11 cellular contexts compared by ENCODE assay signal in the genomic region with DNA sequence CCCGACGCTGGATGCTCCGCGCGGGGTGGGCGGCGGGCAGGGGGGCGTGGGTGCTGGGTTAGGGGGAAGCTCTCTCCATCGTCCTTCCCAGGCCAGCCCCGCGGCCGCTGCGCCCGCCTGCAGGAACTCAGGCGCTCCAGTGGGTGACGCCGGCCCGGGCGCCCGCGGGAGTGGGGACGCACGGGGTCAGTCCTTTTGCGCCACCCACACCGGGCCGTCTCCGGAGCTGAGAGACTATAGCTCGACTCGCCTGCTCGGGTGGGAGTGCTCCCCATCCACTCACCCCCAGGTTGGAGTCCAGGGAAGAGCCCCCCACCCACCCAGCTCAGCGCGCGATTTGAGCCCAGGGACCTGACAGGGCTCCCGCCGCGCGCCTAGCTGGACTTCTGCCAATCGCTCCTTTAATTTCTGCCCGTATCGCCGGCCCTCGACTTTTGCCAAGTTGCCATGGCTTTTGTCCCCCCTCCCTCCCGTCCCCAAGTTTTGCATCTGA.
A peak's percentile ranks its signal among the peaks of the same experiment; 100 is the strongest.
DNase-seq lines count a peak whose midpoint lies in the region; ATAC-seq, FAIRE-seq and TF ChIP-seq lines count a peak whose summit lies in the region.
"Had no signal": no experiment of that assay in that cellular context is flagged by ENCODE, and none has a peak within 500 bp of the region (broad histone marks: within the 10 kb centered on the region; RNA-seq: fewer than 3 reads in every experiment).

No MANE protein-coding gene starts in this region.

- no peak overlapping the region for H3K27ac ChIP-seq in thoracic aorta

- no peak for ATAC-seq in thoracic aorta (ENCODE audit: insufficient number of reproducible peaks, low FRiP score, low read depth)
- ATAC-seq in GM18505 (IDR thresholded peaks at IDR 0.05; ENCODE audit: unreplicated experiment): no peak

- TF ChIP-seq CTCF in bronchial epithelial cell (IDR thresholded peaks at IDR 0.05; ENCODE audit: insufficient read depth, low read length, severe bottlenecking) (peak; percentile 8), lower leg skin (IDR thresholded peaks at IDR 0.05) (no peak), thoracic aorta (IDR thresholded peaks at IDR 0.05) (peak; percentile 15)

- 0 to 1% methylated on average over 12 to 14 of the region's 43 CpGs for WGBS in lower leg skin, 2 donors

- intact Hi-C loops in lower leg skin (cut with DNase I; ENCODE audit: low total_unique reads): loop anchor here (10.0 kb wide), 1 partner anchor 61 kb away; no protein-coding TSS in a partner anchor

- TF ChIP-seq POLR2A in lower leg skin (IDR thresholded peaks at IDR 0.05): no peak
- no peak for TF ChIP-seq POLR2A in GM18505 (IDR thresholded peaks at IDR 0.05; ENCODE audit: borderline replicate concordance, extremely low read depth, insufficient read depth, insufficient read length)

- no peaks in the 10 kb centered on the region for H3K9me3 ChIP-seq in thoracic aorta

- DNase-seq in DMS53 (lab: John Stamatoyannopoulos, UW) (peak; percentile 78), DMS53 treated with DMSO at 0.1 percent for 48 hours (lab: John Stamatoyannopoulos, UW; ENCODE audit: unreplicated experiment) (no peak), bronchial epithelial cell (ENCODE audit: low read depth) (no peak), lower leg skin (ENCODE audit: low spot score in 2 of 2) (peak in 1 of 2 donors; percentile 87), thoracic aorta (ENCODE audit: low spot score) (no peak), cerebellar cortex (ENCODE audit: low spot score) (no peak)
- DNase-seq in activated CD4-positive, CD25-positive, alpha-beta regulatory T cell treated with anti-CD3 and anti-CD28 coated beads, Interleukin-2, amount 50 U/mL, for 72 hours: no peak
- DNase-seq: IMR-90 had no signal

- no peaks in the 10 kb centered on the region for H3K36me3 ChIP-seq in bronchial epithelial cell (ENCODE audit: control insufficient read depth, insufficient read depth, low read length)
- H3K36me3 ChIP-seq in thoracic aorta: no peaks in the 10 kb centered on the region

- H3K4me3 ChIP-seq in bronchial epithelial cell (ENCODE audit: low read depth, low read length) (peak overlapping the region; percentile 50), lower leg skin (ENCODE audit: low read depth, poor library complexity, severe bottlenecking) (peak overlapping the region; percentile 38), thoracic aorta (peak overlapping the region; percentile 80)

- no peaks in the 10 kb centered on the region for H3K27me3 ChIP-seq in bronchial epithelial cell (ENCODE audit: control insufficient read depth, insufficient read depth, low read length)
- H3K27me3 ChIP-seq in thoracic aorta (replicated peaks; ENCODE audit: insufficient read depth): no peaks in the 10 kb centered on the region

- no peak for FAIRE-seq in bronchial epithelial cell (lab: Jason Lieb, UNC)
- FAIRE-seq: A204.1, endometrium had no signal

- H3K4me1 ChIP-seq in thoracic aorta (ENCODE audit: control insufficient read depth in 1 of 2, low read depth in 2 of 2): peaks cover 5 to 45% of the 10 kb centered on the region in 2 donors

Comparison
In these comparisons a context has a peak if more than half of its experiments do, and no peak if none do; other contexts are left out.
1. CTCF ChIP-seq: peak in bronchial epithelial cell (single experiment) and thoracic aorta (single experiment); none in lower leg skin (0 of 3).
2. Peak in every context shown above with its lines, with median percentiles within 50 percentile points of each other: H3K4me3 ChIP-seq.